In the genomic region with DNA sequence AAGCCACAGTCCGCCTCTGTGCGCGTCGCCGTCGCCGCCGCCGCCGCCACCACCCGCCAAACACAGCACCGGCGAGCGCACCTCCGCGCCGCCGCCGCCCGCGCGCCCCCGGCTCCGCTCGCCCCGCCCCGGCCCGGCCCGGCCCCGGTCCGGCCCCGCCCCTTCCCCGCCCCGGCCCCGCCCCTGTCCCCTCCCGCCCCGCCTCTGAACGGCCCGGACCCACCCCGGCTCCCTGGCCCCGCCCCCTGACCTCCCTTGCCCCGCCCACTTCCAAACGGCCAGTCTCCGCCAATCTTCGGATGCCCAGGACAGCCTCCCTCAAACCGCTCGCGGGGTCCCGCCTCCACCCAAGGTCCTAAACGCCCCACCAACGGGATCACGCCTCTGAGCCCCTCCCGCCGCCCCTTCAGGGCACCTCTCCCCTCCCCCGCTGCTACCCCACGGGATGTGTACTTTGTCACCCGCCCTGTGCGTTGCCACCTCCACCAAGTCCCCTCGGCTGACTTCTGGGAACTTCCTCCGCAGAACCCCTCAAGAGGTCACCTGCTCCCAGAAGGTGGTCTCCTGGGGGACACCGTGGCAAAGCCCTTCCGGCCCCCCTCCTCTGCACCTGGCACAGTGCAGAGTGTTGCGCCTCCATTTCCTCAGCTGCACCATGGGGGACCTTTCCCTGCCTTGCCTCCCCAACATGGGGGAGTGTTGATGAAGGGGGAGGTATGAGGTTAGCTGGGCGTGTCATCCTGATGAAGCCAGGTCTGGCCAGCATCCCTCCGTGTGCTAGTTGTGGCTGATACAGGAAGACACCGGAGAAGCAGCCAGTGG, we compare ENCODE assay signal across 8 cellular contexts. TPM values are rescaled to one million over a fixed set of nuclear protein-coding genes. Genes with fewer than 3 reads are reported as not detected.
DNase-seq lines count a peak whose midpoint lies in the region; ATAC-seq and TF ChIP-seq lines count a peak whose summit lies in the region.

A gene (minus strand): TSS at position 85 of the 822 bp plus-strand sequence. CDS start 191 bp downstream, outside the sequence.

- H3K27ac ChIP-seq in prostate gland (peak within 1 kb of the TSS; percentile 31 to 56), upper lobe of left lung (peak within 1 kb of the TSS; percentile 41 to 82 (median 62))

- H3K4me1 ChIP-seq in prostate gland (replicated peaks) = peaks cover 12% of the 10 kb centered on the region
- H3K4me1 ChIP-seq in upper lobe of left lung = peaks cover 20 to 43% (median 36%) of the 10 kb centered on the region in 4 donors

- intact Hi-C loops in left ventricle myocardium superior (cut with micrococcal nuclease) (no loop called here), prostate gland (cut with DNase I) (loop anchor here (5.0 kb wide), 1 partner anchor 79 kb away; a partner anchor contains a TSS)

- H3K27me3 ChIP-seq in prostate gland (replicated peaks; ENCODE audit: insufficient read depth) (no peaks in the 10 kb centered on the region), upper lobe of left lung (no peaks in the 10 kb centered on the region)

- peak; percentile 60 for DNase-seq in NCI-H2029 (lab: John Stamatoyannopoulos, UW)
- no peak for DNase-seq in NCI-H2029 treated with DMSO at 0.1 percent for 48 hours (lab: John Stamatoyannopoulos, UW)
- DNase-seq in KBM-7 = peak; percentile 60
- DNase-seq in T-helper 2 cell treated with Interferon-gamma antibody and Interleukin-4, amounts not matched to agents 5 μg/mL and 100 μg/mL, for 36 hours (ENCODE audit: low spot score) = peak; percentile 68
- DNase-seq in amygdala (lab: John Stamatoyannopoulos, UW) = peak in 51 of 56 donors; percentile 31 to 92 (median 67)
- peak; percentile 85 for DNase-seq in left ventricle myocardium superior
- DNase-seq in prostate gland (ENCODE audit: low spot score) = peak; percentile 66
- DNase-seq in upper lobe of left lung = peak; percentile 82 to 94

- 10% methylated on average over 50 of the region's 66 CpGs for WGBS in prostate gland
- WGBS in upper lobe of left lung, 2 donors = 34 to 45% methylated on average over 5 to 12 of the region's 66 CpGs

- ATAC-seq in left ventricle myocardium superior (peak; percentile 77), upper lobe of left lung (ENCODE audit: low FRiP score in 2 of 2) (peak; percentile 83 to 85)

- no peak for TF ChIP-seq POLR2A in prostate gland (IDR thresholded peaks at IDR 0.05)
- no peak for TF ChIP-seq POLR2A in upper lobe of left lung (IDR thresholded peaks at IDR 0.05)

- peak within 1 kb of the TSS; percentile 81 for H3K27ac Mint-ChIP-seq in T-helper 2 cell treated with Interferon-gamma antibody and Interleukin-4, amounts not matched to agents 5 μg/mL and 100 μg/mL, for 36 hours

- H3K9me3 ChIP-seq in prostate gland = no peaks in the 10 kb centered on the region
- H3K9me3 ChIP-seq in upper lobe of left lung = no peaks in the 10 kb centered on the region

- H3K4me1 Mint-ChIP-seq in T-helper 2 cell treated with Interferon-gamma antibody and Interleukin-4, amounts not matched to agents 5 μg/mL and 100 μg/mL, for 36 hours (ENCODE audit: low read depth) = peaks cover 5% of the 10 kb centered on the region

- no peaks in the 10 kb centered on the region for H3K27me3 Mint-ChIP-seq in T-helper 2 cell treated with Interferon-gamma antibody and Interleukin-4, amounts not matched to agents 5 μg/mL and 100 μg/mL, for 36 hours (ENCODE audit: low read depth)

- in situ Hi-C loops in KBM-7 (cut with MboI; ENCODE audit: low pct_unique_long_range_greater_than_20kb, low sequenced_read_pairs) = no loop called here

- H3K4me3 ChIP-seq in prostate gland (peak within 1 kb of the TSS; percentile 57 to 59), upper lobe of left lung (peak within 1 kb of the TSS; percentile 67 to 82 (median 72))

- peak within 1 kb of the TSS; percentile 92 for H3K4me3 Mint-ChIP-seq in T-helper 2 cell treated with Interferon-gamma antibody and Interleukin-4, amounts not matched to agents 5 μg/mL and 100 μg/mL, for 36 hours

- no peaks in the 10 kb centered on the region for H3K9me3 Mint-ChIP-seq in T-helper 2 cell treated with Interferon-gamma antibody and Interleukin-4, amounts not matched to agents 5 μg/mL and 100 μg/mL, for 36 hours

- TF ChIP-seq EP300 in upper lobe of left lung (IDR thresholded peaks at IDR 0.05) = no peak

- no peaks in the 10 kb centered on the region for H3K36me3 ChIP-seq in prostate gland
- H3K36me3 ChIP-seq in upper lobe of left lung = peaks cover 0 to 10% (median 1%) of the 10 kb centered on the region in 4 donors

- H3K36me3 Mint-ChIP-seq in T-helper 2 cell treated with Interferon-gamma antibody and Interleukin-4, amounts not matched to agents 5 μg/mL and 100 μg/mL, for 36 hours (ENCODE audit: low read depth) = no peaks in the 10 kb centered on the region

- TF ChIP-seq CTCF in prostate gland (IDR thresholded peaks at IDR 0.05) (no peak), upper lobe of left lung (IDR thresholded peaks at IDR 0.05) (no peak)

RNA-seq across cellular contexts. Expression of the gene that starts here (rescaled TPM):
- total RNA-seq in left ventricle myocardium superior (24.1 TPM), prostate gland (10 to 100 TPM; 29.1 to 55.1 TPM), upper lobe of left lung (100 to 1,000 TPM in 1 of 6 donors, 10 to 100 TPM in 5; 31.2 to 103 (median 42.8) TPM)
